Comparison of ENCODE assay signal across 9 cellular contexts in the genomic region with DNA sequence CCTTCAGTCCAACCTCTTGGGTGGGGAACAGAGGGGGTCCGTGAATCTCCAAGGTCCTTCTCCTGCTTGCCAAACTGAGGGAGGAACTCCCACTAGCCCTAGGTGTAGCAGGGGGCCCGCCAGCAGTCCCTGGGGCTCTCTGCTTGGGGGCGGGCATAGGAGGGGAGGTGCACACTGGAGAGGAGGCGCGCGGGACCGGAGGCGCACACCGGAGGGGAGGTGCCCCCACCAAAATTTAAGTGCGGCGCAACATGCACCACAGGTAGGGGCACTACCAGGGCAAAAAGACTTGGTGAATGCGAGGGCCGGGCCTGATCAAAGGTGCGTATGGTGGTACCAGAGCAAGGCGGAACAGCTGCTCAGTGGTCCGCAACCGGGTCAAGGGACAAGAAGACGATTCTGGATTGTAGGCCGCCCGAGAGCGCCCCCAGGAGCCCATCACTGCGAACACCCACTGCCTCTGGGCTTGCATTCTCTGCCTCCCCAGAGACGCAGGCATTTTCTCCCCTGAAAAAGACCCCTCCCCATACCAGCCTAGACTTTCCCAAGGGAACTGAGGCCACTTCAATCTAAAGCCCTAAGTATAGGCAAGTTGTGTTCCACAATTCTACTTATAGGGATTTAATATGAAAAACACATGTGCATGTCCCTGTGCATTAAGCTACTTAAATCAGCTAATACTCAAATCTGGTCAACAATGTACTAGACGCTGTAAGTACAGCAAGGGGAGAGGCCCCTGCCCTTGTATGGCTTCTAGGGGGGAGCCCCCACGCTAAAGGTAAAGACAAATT. TPM values are rescaled to one million over a fixed set of nuclear protein-coding genes. Genes with fewer than 3 reads are reported as not detected.
DNase-seq lines count a peak whose midpoint lies in the region; ATAC-seq and TF ChIP-seq lines count a peak whose summit lies in the region.
"Had no signal": no experiment of that assay in that cellular context is flagged by ENCODE, and none has a peak within 500 bp of the region (broad histone marks: within the 10 kb centered on the region; RNA-seq: fewer than 3 reads in every experiment).

No MANE protein-coding gene starts in this region.

- TF ChIP-seq CTCF in fibroblast of mammary gland (conservative IDR thresholded peaks at IDR 0.05; ENCODE audit: control insufficient read depth, insufficient read depth, low read depth, low read length) (no peak), retinal pigment epithelial cell (conservative IDR thresholded peaks at IDR 0.05; ENCODE audit: low read depth, low read length) (peak; percentile 24)

- peaks cover 36 to 47% of the 10 kb centered on the region in 2 donors for H3K27me3 Mint-ChIP-seq in T-cell

- H3K4me1 Mint-ChIP-seq in T-cell, result peaks cover 7 to 13% (median 11%) of the 10 kb centered on the region in 3 donors

- CTCF ChIA-PET in T-cell (lab: Charles Lee), result interaction anchor here in 1 of 2 donors (0.7 kb wide), 1 partner anchor 129 kb away, joined by 3 read pairs; no protein-coding TSS in a partner anchor

- H3K4me3 Mint-ChIP-seq in T-cell, result peak overlapping the region in 2 of 3 donors; percentile 51 to 76
- H3K4me3 Mint-ChIP-seq: activated naive CD4-positive, alpha-beta T cell treated with anti-CD3 and anti-CD28 coated beads for 36 hours had no signal

- no peaks in the 10 kb centered on the region for H3K36me3 Mint-ChIP-seq in T-cell

- DNase-seq in NCI-H524 (lab: John Stamatoyannopoulos, UW), result peak; percentile 4 to 58
- no peak for DNase-seq in NCI-H524 treated with DMSO at 0.1 percent for 48 hours (lab: John Stamatoyannopoulos, UW)
- DNase-seq in T-cell, result no peak
- no peak for DNase-seq in fibroblast of mammary gland (ENCODE audit: low read depth)
- no peak for DNase-seq in retinal pigment epithelial cell (ENCODE audit: low read depth)
- DNase-seq in NCI-H748 (lab: John Stamatoyannopoulos, UW; ENCODE audit: unreplicated experiment), result no peak
- no peak for DNase-seq in stimulated activated CD4-positive, alpha-beta T cell treated with anti-CD3 and anti-CD28 coated beads, Interleukin-1b, Interleukin-23, amount 100 ng/mL, for 48 hours
- DNase-seq in activated gamma-delta T cell treated with Interleukin-2 at 50 U/mL for 16 hours, result no peak
- DNase-seq: activated naive CD4-positive, alpha-beta T cell treated with anti-CD3 and anti-CD28 coated beads for 36 hours had no signal

- no peak for ATAC-seq in T-cell (replicated peaks in 1 of 4)

- POLR2A ChIA-PET in T-cell (lab: Charles Lee), result no interaction called here

- H3K4me3 ChIP-seq in fibroblast of mammary gland (ENCODE audit: control insufficient read depth, low read depth, low read length) (peak overlapping the region; percentile 59), retinal pigment epithelial cell (ENCODE audit: low read length) (peak overlapping the region; percentile 66)

- no peak overlapping the region for H3K27ac Mint-ChIP-seq in T-cell
- H3K27ac Mint-ChIP-seq: activated naive CD4-positive, alpha-beta T cell treated with anti-CD3 and anti-CD28 coated beads for 36 hours had no signal

- H3K9me3 Mint-ChIP-seq in T-cell, result no peaks in the 10 kb centered on the region
- H3K9me3 Mint-ChIP-seq: activated naive CD4-positive, alpha-beta T cell treated with anti-CD3 and anti-CD28 coated beads for 36 hours had no signal

RNA-seq across cellular contexts. Expression of gene TGFBI, which starts 50.6 kb away (rescaled TPM):
- total RNA-seq in T-cell, result 1 to 10 TPM; 1.9 to 5.1 (median 2.9) TPM
- total RNA-seq: activated naive CD4-positive, alpha-beta T cell treated with anti-CD3 and anti-CD28 coated beads for 36 hours had no signal

RNA-seq across cellular contexts. Expression of gene SMAD5, which starts 53.3 kb away (rescaled TPM):
- total RNA-seq in T-cell, result 10 to 100 TPM in 3 of 5 donors, 1 to 10 TPM in 2; 8.7 to 24.2 (median 18.4) TPM

Comparison
In these comparisons a context has a peak if more than half of its experiments do, and no peak if none do; other contexts are left out.
1. DNase-seq: peak in NCI-H524 (2 of 2); none in NCI-H524 treated with DMSO at 0.1 percent for 48 hours (single experiment), T-cell (0 of 34), fibroblast of mammary gland (single experiment), retinal pigment epithelial cell (single experiment), NCI-H748 (single experiment), stimulated activated CD4-positive, alpha-beta T cell treated with anti-CD3 and anti-CD28 coated beads, Interleukin-1b, Interleukin-23, amount 100 ng/mL, for 48 hours (single experiment) and activated gamma-delta T cell treated with Interleukin-2 at 50 U/mL for 16 hours (single experiment).